Comparison of ENCODE assay signal across 8 cellular contexts in the genomic region with DNA sequence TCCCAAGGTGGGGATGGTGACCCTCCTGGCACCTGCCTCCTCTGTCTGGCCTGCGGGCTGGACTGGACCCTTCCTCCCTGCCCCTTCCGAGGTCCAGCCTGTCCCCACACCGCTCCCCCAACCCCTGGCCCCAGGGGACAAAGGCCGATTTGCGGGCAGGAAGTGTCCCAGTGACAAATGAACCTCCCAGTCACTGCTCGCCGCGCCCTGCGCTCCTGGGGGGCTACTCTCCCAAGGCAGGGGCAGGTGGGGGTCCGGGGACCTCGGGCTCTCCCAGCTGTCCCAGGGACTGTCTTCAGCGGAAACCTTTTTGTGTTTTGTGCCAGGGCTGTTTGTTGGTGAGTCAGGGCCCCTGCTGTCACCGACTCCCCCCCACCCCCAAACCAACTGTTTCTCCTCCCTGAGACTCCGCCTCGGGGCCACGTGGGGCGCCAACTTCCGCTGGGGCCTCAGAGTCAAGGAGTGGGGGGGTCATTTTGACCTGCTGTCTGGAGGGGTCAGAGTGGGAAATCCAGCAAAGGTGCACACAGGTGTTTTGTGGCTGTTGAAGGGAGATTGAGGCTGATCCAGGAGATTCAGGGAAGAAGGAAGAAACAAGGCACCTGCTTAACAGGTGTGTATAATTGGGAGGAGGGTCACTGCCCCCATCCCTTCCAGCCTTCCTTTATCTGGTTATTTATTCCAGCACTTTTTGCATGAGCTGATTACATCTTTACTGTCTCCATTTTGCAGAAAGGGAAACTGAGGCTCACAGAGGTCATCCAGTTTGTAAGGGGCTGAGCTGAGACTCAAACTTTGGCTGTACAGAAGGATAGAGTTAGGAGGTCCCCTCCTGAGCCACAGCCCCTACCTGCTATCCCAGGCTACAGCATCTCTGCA. TPM values are rescaled to one million over a fixed set of nuclear protein-coding genes. Genes with fewer than 3 reads are reported as not detected.
DNase-seq lines count a peak whose midpoint lies in the region; ATAC-seq and TF ChIP-seq lines count a peak whose summit lies in the region.

No MANE protein-coding gene starts in this region.

- H3K27me3 ChIP-seq in NT2/D1 (ENCODE audit: insufficient read depth, insufficient read length) (no peaks in the 10 kb centered on the region), esophagus squamous epithelium (no peaks in the 10 kb centered on the region), subcutaneous abdominal adipose tissue (ENCODE audit: control insufficient read depth in 5 of 5, insufficient read depth in 4 of 5, low read length in 5 of 5) (no peaks in the 10 kb centered on the region)

- ATAC-seq in GM21723 (IDR thresholded peaks at IDR 0.05; ENCODE audit: unreplicated experiment) (peak; percentile 47), HG02840 (IDR thresholded peaks at IDR 0.05; ENCODE audit: low FRiP score, unreplicated experiment) (no peak)

- peak overlapping the region; percentile 79 for H3K9ac ChIP-seq in NT2/D1 (ENCODE audit: insufficient read length, low read depth)
- H3K9ac ChIP-seq in subcutaneous abdominal adipose tissue (ENCODE audit: low read length in 5 of 5): peak overlapping the region; percentile 56 to 86 (median 80)

- no peak for TF ChIP-seq CTCF in esophagus squamous epithelium (IDR thresholded peaks at IDR 0.05)
- TF ChIP-seq CTCF in nephron progenitor cell (IDR thresholded peaks at IDR 0.05): no peak

- H3K27me3 Mint-ChIP-seq in nephron progenitor cell (ENCODE audit: low read depth, poor library complexity): peaks cover 50% of the 10 kb centered on the region

- peak in 12 of 14 donors; percentile 6 to 74 (median 41) for DNase-seq in C1 segment of cervical spinal cord (lab: John Stamatoyannopoulos, UW)
- DNase-seq in NT2/D1 (ENCODE audit: low read depth, low spot score): no peak
- peak; percentile 61 for DNase-seq in activated T-cell treated with anti-CD3 and anti-CD28 coated beads for 48 hours (ENCODE audit: low read depth)
- no peak for DNase-seq in esophagus squamous epithelium (lab: John Stamatoyannopoulos, UW)
- peak; percentile 40 for DNase-seq in nephron progenitor cell

- peaks cover 38% of the 10 kb centered on the region for H3K4me1 Mint-ChIP-seq in nephron progenitor cell

- H3K4me3 Mint-ChIP-seq in nephron progenitor cell: peak overlapping the region; percentile 86

- intact Hi-C loops in esophagus squamous epithelium (cut with DNase I): no loop called here

- no peaks in the 10 kb centered on the region for H3K36me3 Mint-ChIP-seq in nephron progenitor cell (ENCODE audit: low read depth)

- no peaks in the 10 kb centered on the region for H3K9me3 Mint-ChIP-seq in nephron progenitor cell

- TF ChIP-seq POLR2A in esophagus squamous epithelium (IDR thresholded peaks at IDR 0.05): no peak

- H3K4me1 ChIP-seq in NT2/D1 (ENCODE audit: insufficient read depth, insufficient read length): peaks cover 16% of the 10 kb centered on the region
- peaks cover 0 to 56% (median 15%) of the 10 kb centered on the region in 3 donors for H3K4me1 ChIP-seq in esophagus squamous epithelium
- peaks cover 3 to 31% (median 20%) of the 10 kb centered on the region in 5 donors for H3K4me1 ChIP-seq in subcutaneous abdominal adipose tissue (ENCODE audit: control insufficient read depth in 5 of 5, insufficient read depth in 5 of 5, low read length in 5 of 5)

- no peaks in the 10 kb centered on the region for H3K36me3 ChIP-seq in NT2/D1 (ENCODE audit: insufficient read depth, insufficient read length, low read length)
- no peaks in the 10 kb centered on the region for H3K36me3 ChIP-seq in esophagus squamous epithelium
- peaks cover 0 to 13% (median 0%) of the 10 kb centered on the region in 5 donors for H3K36me3 ChIP-seq in subcutaneous abdominal adipose tissue (ENCODE audit: control insufficient read depth in 5 of 5, insufficient read depth in 5 of 5, low read length in 5 of 5)

- WGBS in esophagus squamous epithelium, 2 donors: 0% methylated on average over 1 of the region's 18 CpGs; no CpG with 5 or more reads in 1 of the 2 donors

- H3K9me3 ChIP-seq in NT2/D1 (ENCODE audit: insufficient read depth, low read length) (no peaks in the 10 kb centered on the region), esophagus squamous epithelium (no peaks in the 10 kb centered on the region), subcutaneous abdominal adipose tissue (ENCODE audit: control insufficient read depth in 5 of 5, low read length in 5 of 5) (no peaks in the 10 kb centered on the region)

- H3K27ac Mint-ChIP-seq in nephron progenitor cell: no peak overlapping the region

- peak overlapping the region; percentile 43 to 89 (median 83) for H3K27ac ChIP-seq in esophagus squamous epithelium
- peak overlapping the region; percentile 69 for H3K27ac ChIP-seq in subcutaneous abdominal adipose tissue (ENCODE audit: low read depth, low read length)

- H3K4me3 ChIP-seq in NT2/D1 (ENCODE audit: insufficient read length, low read depth) (peak overlapping the region; percentile 63), esophagus squamous epithelium (peak overlapping the region; percentile 38 to 95 (median 78)), subcutaneous abdominal adipose tissue (ENCODE audit: low read depth in 1 of 5, low read length in 5 of 5) (peak overlapping the region; percentile 44 to 95 (median 87))

RNA-seq across cellular contexts. Expression of a gene that starts 0.8 kb away (rescaled TPM):
- 10 to 100 TPM in 1 of 4 donors, 1 to 10 TPM in 2, under 1 TPM in 1; 0.83 to 10.1 (median 5.3) TPM for total RNA-seq in esophagus squamous epithelium

RNA-seq across cellular contexts. Expression of a gene that starts 18.4 kb away (rescaled TPM):
- total RNA-seq in esophagus squamous epithelium: 100 to 1,000 TPM in 3 of 4 donors, 10 to 100 TPM in 1; 97.3 to 228 (median 137) TPM

RNA-seq across cellular contexts. Expression of a gene that starts 44.7 kb away (rescaled TPM):
- total RNA-seq in esophagus squamous epithelium: 1 to 10 TPM in 1 of 4 donors, under 1 TPM in 1, not detected in 2; 0.76 to 2.3 TPM

RNA-seq across cellular contexts. Expression of a gene that starts 56.2 kb away (rescaled TPM):
- total RNA-seq in esophagus squamous epithelium: 10 to 100 TPM in 1 of 4 donors, 1 to 10 TPM in 1, under 1 TPM in 2; 0.53 to 10.3 (median 1.9) TPM

RNA-seq across cellular contexts. Expression of a gene that starts 59.8 kb away (rescaled TPM):
- 100 to 1,000 TPM in 3 of 4 donors, 10 to 100 TPM in 1; 71.7 to 192 (median 166) TPM for total RNA-seq in esophagus squamous epithelium

Comparison
In these comparisons a context has a peak if more than half of its experiments do, and no peak if none do; other contexts are left out.
1. DNase-seq: peak in C1 segment of cervical spinal cord (12 of 14), activated T-cell treated with anti-CD3 and anti-CD28 coated beads for 48 hours (single experiment) and nephron progenitor cell (single experiment); none in NT2/D1 (single experiment) and esophagus squamous epithelium (single experiment).
2. Peak in every context shown above with its lines, with median percentiles within 50 percentile points of each other: H3K4me3 ChIP-seq.